Comparison of ENCODE assay signal across 8 cellular contexts in the genomic region with DNA sequence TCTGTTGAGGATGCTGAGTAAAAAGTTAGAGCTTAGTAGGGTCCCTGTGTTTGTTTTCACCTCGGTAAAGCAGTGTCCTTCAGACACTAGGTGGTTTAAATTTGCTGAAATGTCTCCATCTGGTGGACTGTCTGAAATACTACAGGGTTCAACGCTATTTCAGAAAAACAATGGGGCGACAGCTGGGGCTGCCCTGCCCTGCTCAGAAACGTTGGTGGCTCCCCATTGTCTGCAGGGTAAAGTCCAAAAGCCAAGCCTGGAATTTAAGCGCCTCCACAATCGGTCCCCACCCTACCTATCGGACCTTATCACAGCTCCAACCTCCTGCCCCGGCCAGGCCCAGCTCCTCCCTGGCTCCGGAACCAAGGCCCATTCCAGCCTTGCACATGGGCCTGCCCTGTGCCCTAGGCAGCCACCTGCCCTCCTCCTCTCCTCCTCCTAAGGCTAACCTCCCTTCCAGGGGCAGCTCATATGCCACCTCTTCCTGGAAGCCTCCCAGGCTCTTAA. TPM values are rescaled to one million over a fixed set of nuclear protein-coding genes. Genes with fewer than 3 reads are reported as not detected.
DNase-seq lines count a peak whose midpoint lies in the region; ATAC-seq and TF ChIP-seq lines count a peak whose summit lies in the region.

No MANE protein-coding gene starts in this region.

- DNase-seq in NCI-H2107 treated with DMSO at 0.1 percent for 48 hours (lab: John Stamatoyannopoulos, UW; ENCODE audit: unreplicated experiment) (peak; percentile 68), NCI-H2107 (lab: John Stamatoyannopoulos, UW) (no peak), HuH-7.5 (ENCODE audit: low spot score) (peak; percentile 92), SHP77 treated with DMSO at 0.1 percent for 48 hours (lab: John Stamatoyannopoulos, UW) (peak; percentile 36), choroid plexus epithelial cell (ENCODE audit: low read depth) (peak; percentile 73), left colon (peak; percentile 76 to 86), tibial artery (no peak)
- no peak for DNase-seq in stimulated activated CD4-positive, alpha-beta T cell treated with anti-CD3 and anti-CD28 coated beads, Interleukin-4, amount 100 ng/mL, for 1 hour

- H3K4me1 ChIP-seq in tibial artery: peaks cover 0 to 30% (median 16%) of the 10 kb centered on the region in 4 donors

- no peaks in the 10 kb centered on the region for H3K27me3 ChIP-seq in tibial artery

- intact Hi-C loops in left colon (cut with DNase I, micrococcal nuclease) (loop anchor here (5.0 to 10.0 kb wide), 3 partner anchors 303 to 343 kb away; no protein-coding TSS in a partner anchor), tibial artery (cut with DNase I; ENCODE audit: low total_unique reads) (loop anchor here (2.0 kb wide), 1 partner anchor 345 kb away; no protein-coding TSS in a partner anchor)

- TF ChIP-seq CTCF in choroid plexus epithelial cell (conservative IDR thresholded peaks at IDR 0.05; ENCODE audit: low read depth, low read length): peak; percentile 75
- TF ChIP-seq CTCF in tibial artery (IDR thresholded peaks at IDR 0.05): peak; percentile 72 to 84

- H3K27ac ChIP-seq in tibial artery: no peak overlapping the region

- H3K9me3 ChIP-seq in tibial artery: no peaks in the 10 kb centered on the region

- H3K4me3 ChIP-seq in choroid plexus epithelial cell (ENCODE audit: low read depth, low read length): no peak overlapping the region
- H3K4me3 ChIP-seq in tibial artery: no peak overlapping the region

- no peaks in the 10 kb centered on the region for H3K36me3 ChIP-seq in tibial artery

- peak; percentile 69 for ATAC-seq in left colon

RNA-seq across cellular contexts. Expression of gene TSEN2, which starts 4.3 kb away (rescaled TPM):
- 10 to 100 TPM; 17.7 to 18.4 TPM for total RNA-seq in left colon

Comparison
In these comparisons a context has a peak if more than half of its experiments do, and no peak if none do; other contexts are left out.
1. DNase-seq: peak in NCI-H2107 treated with DMSO at 0.1 percent for 48 hours (single experiment), HuH-7.5 (single experiment), SHP77 treated with DMSO at 0.1 percent for 48 hours (single experiment), choroid plexus epithelial cell (single experiment) and left colon (2 of 2); none in NCI-H2107 (single experiment), tibial artery (0 of 2) and stimulated activated CD4-positive, alpha-beta T cell treated with anti-CD3 and anti-CD28 coated beads, Interleukin-4, amount 100 ng/mL, for 1 hour (single experiment).